In genomic region chr2:15941483-15941853, GRCh38 we compare ENCODE assay signal across 10 cellular contexts. TPM values are rescaled to one million over a fixed set of nuclear protein-coding genes. Genes with fewer than 3 reads are reported as not detected.
DNase-seq lines count a peak whose midpoint lies in the region; ATAC-seq and TF ChIP-seq lines count a peak whose summit lies in the region.
"Had no signal": no experiment of that assay in that cellular context is flagged by ENCODE, and none has a peak within 500 bp of the region (broad histone marks: within the 10 kb centered on the region; RNA-seq: fewer than 3 reads in every experiment).

No MANE protein-coding gene starts in this region.

- no peak for ATAC-seq in GM21515 (IDR thresholded peaks at IDR 0.05; ENCODE audit: unreplicated experiment)
- ATAC-seq in GM21381 (IDR thresholded peaks at IDR 0.05; ENCODE audit: unreplicated experiment) = no peak

- H3K27ac ChIP-seq in Peyer's patch = no peak overlapping the region
- H3K27ac ChIP-seq in skin epidermis = peak overlapping the region in 6 of 21 experiments; percentile 0 to 86 (median 37)
- H3K27ac ChIP-seq: pancreas had no signal

- H3K4me1 ChIP-seq in Peyer's patch (peaks cover 0 to 47% (median 0%) of the 10 kb centered on the region in 4 donors), iPS-15b (ENCODE audit: control insufficient read depth, insufficient read depth, low read length) (peaks cover 16% of the 10 kb centered on the region)

- no peak for TF ChIP-seq CTCF in Peyer's patch (IDR thresholded peaks at IDR 0.05)

- H3K4me3 ChIP-seq in Peyer's patch (peak overlapping the region; percentile 22 to 60 (median 40)), iPS-15b (ENCODE audit: low read depth, low read length) (peak overlapping the region; percentile 80), skin epidermis (peak overlapping the region; percentile 34 to 49 (median 37))

- DNase-seq in DMS153 treated with DMSO at 0.1 percent for 48 hours (lab: John Stamatoyannopoulos, UW; ENCODE audit: unreplicated experiment) (peak; percentile 11), DMS153 (lab: John Stamatoyannopoulos, UW) (no peak), Peyer's patch (no peak), NCI-H774 (lab: John Stamatoyannopoulos, UW) (no peak)

- no peaks in the 10 kb centered on the region for H3K9me3 ChIP-seq in Peyer's patch
- H3K9me3 ChIP-seq in iPS-15b (ENCODE audit: control insufficient read depth, insufficient read depth, low read length) = no peaks in the 10 kb centered on the region
- H3K9me3 ChIP-seq: pancreas had no signal

- TF ChIP-seq POLR2A in Peyer's patch (IDR thresholded peaks at IDR 0.05) = no peak

- H3K36me3 ChIP-seq in Peyer's patch (no peaks in the 10 kb centered on the region), iPS-15b (ENCODE audit: control insufficient read depth, insufficient read depth, low read length) (peaks cover 18% of the 10 kb centered on the region)
- H3K36me3 ChIP-seq: pancreas had no signal

- H3K27me3 ChIP-seq in Peyer's patch (peaks cover 0 to 5% of the 10 kb centered on the region in 2 donors), iPS-15b (ENCODE audit: control insufficient read depth, insufficient read depth, low read length) (no peaks in the 10 kb centered on the region)

- H3K9ac ChIP-seq in iPS-15b (ENCODE audit: low read depth, low read length) = peak overlapping the region; percentile 87

RNA-seq across cellular contexts. Expression of gene MYCN, which starts 1.1 kb away (rescaled TPM):
- total RNA-seq in Peyer's patch = 1 to 10 TPM in 3 of 4 donors, under 1 TPM in 1; 0.94 to 5.0 (median 3.3) TPM
- total RNA-seq: activated CD8-positive, alpha-beta memory T cell treated with anti-CD3 and anti-CD28 coated beads for 36 hours had no signal
